ENCODE assay signal across 22 cellular contexts in the genomic region with DNA sequence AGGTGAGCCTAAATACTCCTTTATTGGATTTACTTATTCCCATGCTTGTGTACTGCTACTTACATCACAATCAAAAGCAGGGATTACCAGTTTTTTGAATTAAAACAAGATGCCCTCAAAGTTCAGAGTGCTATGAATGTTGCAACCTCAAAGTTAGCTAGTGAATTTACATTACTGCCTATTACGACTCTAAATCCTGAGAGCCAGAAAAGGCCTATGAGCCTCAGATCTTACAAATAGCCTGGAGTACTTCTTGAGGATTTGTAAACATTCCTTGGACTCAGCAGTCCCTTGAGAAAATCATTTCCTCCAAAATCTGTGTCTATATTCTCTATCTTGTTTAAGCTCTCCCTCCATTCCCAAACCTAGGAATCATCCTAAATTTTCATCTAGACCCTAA.
"Had no signal": no experiment of that assay in that cellular context is flagged by ENCODE, and none has a peak within 500 bp of the region (broad histone marks: within the 10 kb centered on the region; RNA-seq: fewer than 3 reads in every experiment).

No MANE protein-coding gene starts in this region.

- H3K27ac ChIP-seq: adrenal gland, foreskin keratinocyte, hepatocyte, sigmoid colon, transverse colon, vagina had no signal

- H3K27me3 Mint-ChIP-seq: activated CD4-positive, alpha-beta T cell treated with anti-CD3 and anti-CD28 coated beads, Interleukin-2, amount 10 ng/mL, durations not matched to agents 7 days and 5 days; activated T-cell treated with anti-CD3 and anti-CD28 coated beads, Interleukin-2, amount 50 U/mL, for 24 hours; dendritic cell treated with granulocyte-macrophage colony-stimulating factor and Interleukin-4, amounts not matched to agents 40 ng/mL and 50 ng/mL, for 4 days; T-cell had no signal

- H3K4me3 ChIP-seq: adrenal gland, hepatocyte, sigmoid colon, transverse colon, vagina had no signal

- H3K9me3 Mint-ChIP-seq: activated CD4-positive, alpha-beta T cell treated with anti-CD3 and anti-CD28 coated beads, Interleukin-2, amount 10 ng/mL, durations not matched to agents 7 days and 5 days; activated naive CD4-positive, alpha-beta T cell treated with anti-CD3 and anti-CD28 coated beads for 36 hours; activated T-cell treated with anti-CD3 and anti-CD28 coated beads, Interleukin-2, amount 50 U/mL, for 24 hours; activated T-helper 2 cell treated with anti-CD3 and anti-CD28 coated beads, Interferon-gamma antibody, Interleukin-2, Interleukin-4, amounts not matched to agents 10 μg/mL and 5 μg/mL and 100 μg/mL, durations not matched to agents 14 hours and 24 hours and 36 hours; dendritic cell treated with granulocyte-macrophage colony-stimulating factor and Interleukin-4, amounts not matched to agents 40 ng/mL and 50 ng/mL, for 4 days; T-cell had no signal

- H3K36me3 ChIP-seq: adrenal gland had no signal

- H3K4me1 ChIP-seq: adrenal gland, foreskin keratinocyte, sigmoid colon, transverse colon, vagina had no signal

- H3K4me3 Mint-ChIP-seq: activated CD4-positive, alpha-beta T cell treated with anti-CD3 and anti-CD28 coated beads, Interleukin-2, amount 10 ng/mL, durations not matched to agents 7 days and 5 days; activated CD8-positive, alpha-beta T cell treated with anti-CD3 and anti-CD28 coated beads, Interleukin-2, amount 10 ng/mL, durations not matched to agents 7 days and 5 days; activated naive CD4-positive, alpha-beta T cell treated with anti-CD3 and anti-CD28 coated beads for 36 hours; activated T-cell treated with anti-CD3 and anti-CD28 coated beads, Interleukin-2, amount 50 U/mL, for 24 hours; dendritic cell treated with granulocyte-macrophage colony-stimulating factor and Interleukin-4, amounts not matched to agents 40 ng/mL and 50 ng/mL, for 4 days; T-cell had no signal

- ATAC-seq: activated CD8-positive, alpha-beta T cell treated with anti-CD3 and anti-CD28 coated beads, Interleukin-2, amount 10 ng/mL, durations not matched to agents 7 days and 5 days; esophagus mucosa; foreskin keratinocyte; left cardiac atrium; T-cell had no signal

- H3K27me3 ChIP-seq: adrenal gland, foreskin keratinocyte, hepatocyte, sigmoid colon, transverse colon, vagina had no signal

- H3K27ac Mint-ChIP-seq: activated CD8-positive, alpha-beta T cell treated with anti-CD3 and anti-CD28 coated beads, Interleukin-2, amount 10 ng/mL, durations not matched to agents 7 days and 5 days; activated naive CD4-positive, alpha-beta T cell treated with anti-CD3 and anti-CD28 coated beads for 36 hours; activated T-cell treated with anti-CD3 and anti-CD28 coated beads, Interleukin-2, amount 50 U/mL, for 24 hours; activated T-helper 2 cell treated with anti-CD3 and anti-CD28 coated beads, Interferon-gamma antibody, Interleukin-2, Interleukin-4, amounts not matched to agents 10 μg/mL and 5 μg/mL and 100 μg/mL, durations not matched to agents 14 hours and 24 hours and 36 hours; dendritic cell treated with granulocyte-macrophage colony-stimulating factor and Interleukin-4, amounts not matched to agents 40 ng/mL and 50 ng/mL, for 4 days had no signal

- H3K9me3 ChIP-seq: adrenal gland, sigmoid colon, transverse colon, vagina had no signal

- DNase-seq: activated CD4-positive, alpha-beta T cell treated with anti-CD3 and anti-CD28 coated beads, Interleukin-2, amount 10 ng/mL, durations not matched to agents 7 days and 5 days; activated CD8-positive, alpha-beta T cell treated with anti-CD3 and anti-CD28 coated beads, Interleukin-2, amount 10 ng/mL, durations not matched to agents 7 days and 5 days; activated naive CD4-positive, alpha-beta T cell treated with anti-CD3 and anti-CD28 coated beads for 36 hours; activated T-cell treated with anti-CD3 and anti-CD28 coated beads, Interleukin-2, amount 50 U/mL, for 24 hours; adrenal gland; effector CD8-positive, alpha-beta T cell; foreskin keratinocyte; left cardiac atrium; mammary epithelial cell; occipital lobe; posterior cingulate gyrus; sigmoid colon; stimulated activated CD8-positive, alpha-beta memory T cell treated with anti-CD3 and anti-CD28 coated beads, Interleukin-4, amount 100 ng/mL, for 48 hours; stimulated activated naive CD4-positive, alpha-beta T cell treated with Interleukin-2 at 50 U/mL for 16 hours; T-cell; T-helper 9 cell; transverse colon had no signal
